ENCODE assay signal across 11 cellular contexts in genomic region chr1:2248127-2248826, GRCh38. TPM values are rescaled to one million over a fixed set of nuclear protein-coding genes. Genes with fewer than 3 reads are reported as not detected.
DNase-seq lines count a peak whose midpoint lies in the region; ATAC-seq and TF ChIP-seq lines count a peak whose summit lies in the region.
"Had no signal": no experiment of that assay in that cellular context is flagged by ENCODE, and none has a peak within 500 bp of the region (broad histone marks: within the 10 kb centered on the region; RNA-seq: fewer than 3 reads in every experiment).

No MANE protein-coding gene starts in this region.

- peak; percentile 88 for DNase-seq in LNCaP clone FGC (ENCODE audit: low read depth)
- peak; percentile 13 to 57 (median 57) for DNase-seq in right cardiac atrium
- DNase-seq in naive thymus-derived CD8-positive, alpha-beta T cell, result no peak
- no peak for DNase-seq in SHP77 (lab: John Stamatoyannopoulos, UW)
- no peak for DNase-seq in NCI-H82 (lab: John Stamatoyannopoulos, UW)
- DNase-seq in activated CD4-positive, alpha-beta memory T cell treated with anti-CD3 and anti-CD28 coated beads for 36 hours, result no peak
- DNase-seq: activated effector memory CD4-positive, alpha-beta T cell treated with Interleukin-2 at 50 U/mL for 16 hours; MM.1S; T1000 had no signal

- CTCF ChIA-PET in activated CD4-positive, alpha-beta memory T cell treated with anti-CD3 and anti-CD28 coated beads for 36 hours (lab: Charles Lee), result no interaction called here

- H3K27me3 ChIP-seq in right cardiac atrium (ENCODE audit: control insufficient read depth, insufficient read depth), result no peaks in the 10 kb centered on the region

- 0 out of 2 replicates have a peak overlapping the region, but pooled peaks have one; percentile 29 for H3K27ac ChIP-seq in 22Rv1
- H3K27ac ChIP-seq in right cardiac atrium (ENCODE audit: low read length), result no peak overlapping the region

- peak overlapping the region; percentile 41 for H3K4me3 ChIP-seq in LNCaP clone FGC (ENCODE audit: low read depth, low read length)
- no peak overlapping the region for H3K4me3 ChIP-seq in right cardiac atrium (ENCODE audit: low read length)

- H3K36me3 Mint-ChIP-seq in naive thymus-derived CD8-positive, alpha-beta T cell, result peaks cover 0 to 23% (median 10%) of the 10 kb centered on the region in 3 donors
- peaks cover 9% of the 10 kb centered on the region for H3K36me3 Mint-ChIP-seq in activated CD4-positive, alpha-beta memory T cell treated with anti-CD3 and anti-CD28 coated beads for 36 hours

- peak overlapping the region in 6 of 10 donors; percentile 15 to 95 (median 58) for H3K27ac Mint-ChIP-seq in naive thymus-derived CD8-positive, alpha-beta T cell
- H3K27ac Mint-ChIP-seq in activated CD4-positive, alpha-beta memory T cell treated with anti-CD3 and anti-CD28 coated beads for 36 hours, result no peak overlapping the region

- intact Hi-C loops in right cardiac atrium (cut with DNase I), result no loop called here
- intact Hi-C loops in activated CD4-positive, alpha-beta memory T cell treated with anti-CD3 and anti-CD28 coated beads for 36 hours (cut with micrococcal nuclease), result no loop called here

- TF ChIP-seq CTCF in 22Rv1 (IDR thresholded peaks at IDR 0.05) (no peak), LNCaP clone FGC (IDR thresholded peaks at IDR 0.05; ENCODE audit: control insufficient read depth, extremely low read depth, insufficient read depth) (0 out of 2 replicates have a peak, but pooled peaks have one; percentile 20)

- H3K4me3 Mint-ChIP-seq in naive thymus-derived CD8-positive, alpha-beta T cell, result peak overlapping the region in 7 of 10 donors; percentile 9 to 42 (median 26)
- no peak overlapping the region for H3K4me3 Mint-ChIP-seq in activated CD4-positive, alpha-beta memory T cell treated with anti-CD3 and anti-CD28 coated beads for 36 hours

- POLR2A ChIA-PET in naive thymus-derived CD8-positive, alpha-beta T cell (lab: Charles Lee), result interaction anchor here (1.4 to 17.4 kb wide), 2 partner anchors 7 to 14 kb away, joined by 3 to 388 read pairs; partner anchors contain the start of gene SKI
- POLR2A ChIA-PET in activated CD4-positive, alpha-beta memory T cell treated with anti-CD3 and anti-CD28 coated beads for 36 hours (lab: Charles Lee), result no interaction called here

- peaks cover 32 to 96% (median 82%) of the 10 kb centered on the region in 4 donors for H3K4me1 Mint-ChIP-seq in naive thymus-derived CD8-positive, alpha-beta T cell
- peaks cover 76% of the 10 kb centered on the region for H3K4me1 Mint-ChIP-seq in activated CD4-positive, alpha-beta memory T cell treated with anti-CD3 and anti-CD28 coated beads for 36 hours (ENCODE audit: low read depth)

- ATAC-seq in right cardiac atrium, result no peak
- no peak for ATAC-seq in naive thymus-derived CD8-positive, alpha-beta T cell
- ATAC-seq in HG03139 (IDR thresholded peaks at IDR 0.05; ENCODE audit: unreplicated experiment), result no peak

- 66% methylated on average over 21 of the region's 21 CpGs for WGBS in right cardiac atrium

- no peaks in the 10 kb centered on the region for H3K9me3 ChIP-seq in right cardiac atrium (ENCODE audit: control insufficient read depth, low read length)

- peaks cover 0 to 3% (median 0%) of the 10 kb centered on the region in 9 donors for H3K9me3 Mint-ChIP-seq in naive thymus-derived CD8-positive, alpha-beta T cell
- no peaks in the 10 kb centered on the region for H3K9me3 Mint-ChIP-seq in activated CD4-positive, alpha-beta memory T cell treated with anti-CD3 and anti-CD28 coated beads for 36 hours

- peaks cover 53% of the 10 kb centered on the region for H3K4me1 ChIP-seq in right cardiac atrium (ENCODE audit: control insufficient read depth, insufficient read depth, low read length)

- peaks cover 0 to 3% (median 0%) of the 10 kb centered on the region in 5 donors for H3K27me3 Mint-ChIP-seq in naive thymus-derived CD8-positive, alpha-beta T cell
- H3K27me3 Mint-ChIP-seq in activated CD4-positive, alpha-beta memory T cell treated with anti-CD3 and anti-CD28 coated beads for 36 hours, result no peaks in the 10 kb centered on the region

RNA-seq across cellular contexts. Expression of gene SKI, which starts 20.2 kb away (rescaled TPM):
- 10 to 100 TPM; 56.7 to 83.1 (median 68.9) TPM for total RNA-seq in right cardiac atrium
- polyA plus RNA-seq in right cardiac atrium, result 35.6 TPM
- 100 to 1,000 TPM in 1 of 2 experiments, 10 to 100 TPM in 1; 98.3 to 105 TPM for total RNA-seq in naive thymus-derived CD8-positive, alpha-beta T cell
- polyA plus RNA-seq in naive thymus-derived CD8-positive, alpha-beta T cell, result under 1 TPM; 0.30 to 0.80 (median 0.53) TPM
- total RNA-seq in activated CD4-positive, alpha-beta memory T cell treated with anti-CD3 and anti-CD28 coated beads for 36 hours, result 10 to 100 TPM; 28.3 to 28.9 TPM

RNA-seq across cellular contexts. Expression of gene FAAP20, which starts 53.7 kb away (rescaled TPM):
- total RNA-seq in right cardiac atrium, result 10 to 100 TPM; 35.5 to 49.3 (median 37.2) TPM
- 56.3 TPM for polyA plus RNA-seq in right cardiac atrium
- total RNA-seq in naive thymus-derived CD8-positive, alpha-beta T cell, result 10 to 100 TPM; 39.4 to 49.3 TPM
- 10 to 100 TPM; 70.1 to 76.6 (median 74.9) TPM for polyA plus RNA-seq in naive thymus-derived CD8-positive, alpha-beta T cell
- 10 to 100 TPM; 64.9 to 69.8 TPM for total RNA-seq in activated CD4-positive, alpha-beta memory T cell treated with anti-CD3 and anti-CD28 coated beads for 36 hours

Comparison
In these comparisons a context has a peak if more than half of its experiments do, and no peak if none do; other contexts are left out.
1. DNase-seq: peak in LNCaP clone FGC (single experiment) and right cardiac atrium (3 of 3); none in naive thymus-derived CD8-positive, alpha-beta T cell (0 of 10), SHP77 (0 of 2), NCI-H82 (single experiment) and activated CD4-positive, alpha-beta memory T cell treated with anti-CD3 and anti-CD28 coated beads for 36 hours (single experiment).